In the genomic region with DNA sequence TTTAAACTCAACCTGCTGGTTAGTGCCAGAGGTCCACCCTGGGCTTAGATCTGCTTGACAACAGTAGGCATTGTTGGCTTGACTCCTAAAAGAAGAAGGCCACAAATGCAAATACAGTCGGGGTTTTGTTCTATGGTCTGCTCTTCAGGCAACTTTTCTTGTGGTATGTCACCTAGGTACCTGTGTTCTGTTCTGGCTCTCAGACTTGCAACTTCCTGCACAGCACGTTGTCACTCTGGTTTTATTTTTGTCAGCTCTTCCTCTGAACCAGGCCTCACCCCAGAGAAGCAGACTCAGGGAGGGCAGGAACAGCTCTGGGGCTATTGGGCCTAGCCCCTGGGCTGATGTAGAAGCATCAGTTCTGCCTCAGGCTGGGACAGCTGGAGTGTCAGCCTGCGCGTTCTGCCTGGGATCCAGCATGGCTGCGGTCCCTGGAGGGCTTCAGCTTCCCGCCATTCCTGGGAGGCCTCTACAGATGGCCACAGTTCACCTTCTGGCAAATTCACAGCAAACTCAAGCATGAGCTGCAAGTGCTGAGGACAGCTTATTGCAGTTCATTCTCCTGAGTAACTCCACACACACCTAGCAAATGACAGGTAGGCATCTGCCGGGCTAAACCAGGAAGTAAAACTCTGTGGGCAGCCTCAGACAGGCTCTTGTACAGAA, we compare ENCODE assay signal across 1 cellular context.
TF ChIP-seq lines count a peak whose summit lies in the region.

No MANE protein-coding gene starts in this region.

TF ChIP-seq in liver, 16 proteins besides CTCF, POLR2A, EP300 and RAD21 (continued from another document):
- TF ChIP-seq, protein P1, sequence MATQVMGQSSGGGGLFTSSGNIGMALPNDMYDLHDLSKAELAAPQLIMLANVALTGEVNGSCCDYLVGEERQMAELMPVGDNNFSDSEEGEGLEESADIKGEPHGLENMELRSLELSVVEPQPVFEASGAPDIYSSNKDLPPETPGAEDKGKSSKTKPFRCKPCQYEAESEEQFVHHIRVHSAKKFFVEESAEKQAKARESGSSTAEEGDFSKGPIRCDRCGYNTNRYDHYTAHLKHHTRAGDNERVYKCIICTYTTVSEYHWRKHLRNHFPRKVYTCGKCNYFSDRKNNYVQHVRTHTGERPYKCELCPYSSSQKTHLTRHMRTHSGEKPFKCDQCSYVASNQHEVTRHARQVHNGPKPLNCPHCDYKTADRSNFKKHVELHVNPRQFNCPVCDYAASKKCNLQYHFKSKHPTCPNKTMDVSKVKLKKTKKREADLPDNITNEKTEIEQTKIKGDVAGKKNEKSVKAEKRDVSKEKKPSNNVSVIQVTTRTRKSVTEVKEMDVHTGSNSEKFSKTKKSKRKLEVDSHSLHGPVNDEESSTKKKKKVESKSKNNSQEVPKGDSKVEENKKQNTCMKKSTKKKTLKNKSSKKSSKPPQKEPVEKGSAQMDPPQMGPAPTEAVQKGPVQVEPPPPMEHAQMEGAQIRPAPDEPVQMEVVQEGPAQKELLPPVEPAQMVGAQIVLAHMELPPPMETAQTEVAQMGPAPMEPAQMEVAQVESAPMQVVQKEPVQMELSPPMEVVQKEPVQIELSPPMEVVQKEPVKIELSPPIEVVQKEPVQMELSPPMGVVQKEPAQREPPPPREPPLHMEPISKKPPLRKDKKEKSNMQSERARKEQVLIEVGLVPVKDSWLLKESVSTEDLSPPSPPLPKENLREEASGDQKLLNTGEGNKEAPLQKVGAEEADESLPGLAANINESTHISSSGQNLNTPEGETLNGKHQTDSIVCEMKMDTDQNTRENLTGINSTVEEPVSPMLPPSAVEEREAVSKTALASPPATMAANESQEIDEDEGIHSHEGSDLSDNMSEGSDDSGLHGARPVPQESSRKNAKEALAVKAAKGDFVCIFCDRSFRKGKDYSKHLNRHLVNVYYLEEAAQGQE (IDR thresholded peaks at IDR 0.05): no peak
